Comparison of ENCODE assay signal across 8 cellular contexts in genomic region chr19:18117692-18118378, GRCh38. TPM values are rescaled to one million over a fixed set of nuclear protein-coding genes. Genes with fewer than 3 reads are reported as not detected.
DNase-seq lines count a peak whose midpoint lies in the region; ATAC-seq and TF ChIP-seq lines count a peak whose summit lies in the region.

No MANE protein-coding gene starts in this region.

- peak in 1 of 4 donors; percentile 6 for TF ChIP-seq POLR2A in esophagus squamous epithelium (IDR thresholded peaks at IDR 0.05)

- peak overlapping the region; percentile 100 for H3K4me2 ChIP-seq in PC-3 (ENCODE audit: low read length)

- no peak overlapping the region for H3K27ac ChIP-seq in PC-3 (ENCODE audit: low read length)
- peak overlapping the region; percentile 65 to 87 (median 75) for H3K27ac ChIP-seq in esophagus squamous epithelium

- DNase-seq in COR-L47 (lab: John Stamatoyannopoulos, UW) (peak; percentile 90), HuH-7.5 (ENCODE audit: low spot score) (peak; percentile 97), PC-3 (peak; percentile 82), esophagus squamous epithelium (lab: John Stamatoyannopoulos, UW) (no peak), myocyte (ENCODE audit: low read depth) (peak; percentile 85)
- peak; percentile 95 for DNase-seq in activated T-cell treated with anti-CD3 and anti-CD28 coated beads, Interleukin-2, amount 50 U/mL, for 4 hours
- peak; percentile 94 for DNase-seq in stimulated activated CD8-positive, alpha-beta memory T cell treated with anti-CD3 and anti-CD28 coated beads, Interleukin-7, amount 100 ng/mL, for 1 hour (ENCODE audit: low read depth in 2 of 2)

- H3K79me2 ChIP-seq in PC-3 (ENCODE audit: low read length) = peaks cover 11% of the 10 kb centered on the region; the same call in 1 of the 2 replicates

- 0 to 8% methylated on average over 3 to 4 of the region's 86 CpGs for WGBS in esophagus squamous epithelium, 2 donors

- H3K4me1 Mint-ChIP-seq in activated T-cell treated with anti-CD3 and anti-CD28 coated beads, Interleukin-2, amount 50 U/mL, for 4 hours (ENCODE audit: low read depth) = peaks cover 32% of the 10 kb centered on the region

- H3K36me3 ChIP-seq in PC-3 (ENCODE audit: low read depth, low read length) = no peaks in the 10 kb centered on the region
- peaks cover 0 to 13% (median 0%) of the 10 kb centered on the region in 3 donors for H3K36me3 ChIP-seq in esophagus squamous epithelium

- no peaks in the 10 kb centered on the region for H3F3A ChIP-seq in PC-3 (ENCODE audit: low read length, unreplicated experiment)

- H3K4me3 Mint-ChIP-seq in activated T-cell treated with anti-CD3 and anti-CD28 coated beads, Interleukin-2, amount 50 U/mL, for 4 hours = peak overlapping the region; percentile 82

- no peaks in the 10 kb centered on the region for H4K20me1 ChIP-seq in PC-3 (ENCODE audit: low read length)

- CTCF ChIA-PET in PC-3 (lab: Charles Lee) = no interaction called here

- H3K27me3 ChIP-seq in PC-3 (ENCODE audit: low read length) (no peaks in the 10 kb centered on the region), esophagus squamous epithelium (no peaks in the 10 kb centered on the region)

- peak; percentile 58 for ATAC-seq in GM21447 (IDR thresholded peaks at IDR 0.05; ENCODE audit: unreplicated experiment)
- peak; percentile 82 for ATAC-seq in PC-3
- ATAC-seq in activated T-cell treated with anti-CD3 and anti-CD28 coated beads, Interleukin-2, amount 50 U/mL, for 4 hours = peak; percentile 85 to 88

- intact Hi-C loops in PC-3 (cut with micrococcal nuclease) (no loop called here), esophagus squamous epithelium (cut with DNase I) (loop anchor here (10.0 kb wide), 1 partner anchor 137 kb away; a partner anchor contains a TSS)

- no TSS peak for BruUV-seq in PC-3 (replicated peaks; lab: Mats Ljungman, UMichigan)

- no peak for TF ChIP-seq CTCF in PC-3 (conservative IDR thresholded peaks at IDR 0.05; ENCODE audit: low read depth, low read length)
- TF ChIP-seq CTCF in esophagus squamous epithelium (IDR thresholded peaks at IDR 0.05) = no peak

- no peaks in the 10 kb centered on the region for H3K9me2 ChIP-seq in PC-3 (replicated peaks; ENCODE audit: low read length)

- H3K4me1 ChIP-seq in PC-3 (ENCODE audit: insufficient read depth, low read length) = peaks cover 16% of the 10 kb centered on the region
- H3K4me1 ChIP-seq in esophagus squamous epithelium = peaks cover 19 to 39% (median 22%) of the 10 kb centered on the region in 3 donors

- no peaks in the 10 kb centered on the region for H3K27me3 Mint-ChIP-seq in activated T-cell treated with anti-CD3 and anti-CD28 coated beads, Interleukin-2, amount 50 U/mL, for 4 hours (ENCODE audit: low read depth)

- no peaks in the 10 kb centered on the region for H3K9me3 Mint-ChIP-seq in activated T-cell treated with anti-CD3 and anti-CD28 coated beads, Interleukin-2, amount 50 U/mL, for 4 hours

- H3K4me3 ChIP-seq in PC-3 (ENCODE audit: low read length) = peak overlapping the region; percentile 89
- H3K4me3 ChIP-seq in esophagus squamous epithelium = peak overlapping the region; percentile 54 to 81 (median 71)

- no peaks in the 10 kb centered on the region for H3K36me3 Mint-ChIP-seq in activated T-cell treated with anti-CD3 and anti-CD28 coated beads, Interleukin-2, amount 50 U/mL, for 4 hours (ENCODE audit: insufficient read depth)

- H3K9me3 ChIP-seq in PC-3 (ENCODE audit: low read length) = no peaks in the 10 kb centered on the region
- H3K9me3 ChIP-seq in esophagus squamous epithelium = no peaks in the 10 kb centered on the region

- POLR2A ChIA-PET in PC-3 (lab: Charles Lee; ENCODE audit: unreplicated experiment) = no interaction called here

- H2AFZ ChIP-seq in PC-3 (ENCODE audit: low read length) = peak overlapping the region; percentile 95

- H3K9ac ChIP-seq in PC-3 (ENCODE audit: low read length) = peak overlapping the region; percentile 73

RNA-seq across cellular contexts. Expression of gene MAST3, which starts 20.3 kb away (rescaled TPM):
- total RNA-seq in PC-3 (2014; rRNA removed) (6.7 and 8.1 TPM in 2 replicates), esophagus squamous epithelium (1 to 10 TPM; 2.3 to 4.8 (median 4.1) TPM), myocyte (5.8 and 6.2 TPM in 2 replicates)
- 10 to 100 TPM; 10.4 to 11.1 (median 10.7) TPM for total RNA-seq in activated T-cell treated with anti-CD3 and anti-CD28 coated beads, Interleukin-2, amount 50 U/mL, for 4 hours
- 12.2 TPM for polyA plus RNA-seq in myocyte (2012)

RNA-seq across cellular contexts. Expression of gene IL12RB1, which starts 31.1 kb away (rescaled TPM):
- total RNA-seq in PC-3 (2014; rRNA removed) (not detected in 2 replicates), esophagus squamous epithelium (1 to 10 TPM; 1.1 to 2.3 (median 1.9) TPM), myocyte (not detected in 2 replicates)
- 10 to 100 TPM; 10.4 to 16.1 (median 14.8) TPM for total RNA-seq in activated T-cell treated with anti-CD3 and anti-CD28 coated beads, Interleukin-2, amount 50 U/mL, for 4 hours
- not detected for polyA plus RNA-seq in myocyte (2012)

RNA-seq across cellular contexts. Expression of gene PIK3R2, which starts 35.1 kb away (rescaled TPM):
- 13.9 and 15.8 TPM in 2 replicates for total RNA-seq in PC-3 (2014; rRNA removed)
- total RNA-seq in activated T-cell treated with anti-CD3 and anti-CD28 coated beads, Interleukin-2, amount 50 U/mL, for 4 hours = 10 to 100 TPM; 16.5 to 21.4 (median 19.6) TPM
- 10 to 100 TPM; 20.4 to 42.1 (median 29.1) TPM for total RNA-seq in esophagus squamous epithelium
- 48.4 and 50.5 TPM in 2 replicates for total RNA-seq in myocyte
- 63.5 TPM for polyA plus RNA-seq in myocyte (2012)

RNA-seq across cellular contexts. Expression of gene IFI30, which starts 55.8 kb away (rescaled TPM):
- total RNA-seq in PC-3 (2014; rRNA removed) = 31.1 and 35.0 TPM in 2 replicates
- total RNA-seq in activated T-cell treated with anti-CD3 and anti-CD28 coated beads, Interleukin-2, amount 50 U/mL, for 4 hours = 10 to 100 TPM; 13.6 to 36.7 (median 13.8) TPM
- 10 to 100 TPM; 11.3 to 90.5 (median 25.7) TPM for total RNA-seq in esophagus squamous epithelium
- total RNA-seq in myocyte = 0.73 and 6.5 TPM in 2 replicates
- polyA plus RNA-seq in myocyte (2012) = 0.57 TPM
